Comparison of ENCODE assay signal across 25 cellular contexts in the genomic region with DNA sequence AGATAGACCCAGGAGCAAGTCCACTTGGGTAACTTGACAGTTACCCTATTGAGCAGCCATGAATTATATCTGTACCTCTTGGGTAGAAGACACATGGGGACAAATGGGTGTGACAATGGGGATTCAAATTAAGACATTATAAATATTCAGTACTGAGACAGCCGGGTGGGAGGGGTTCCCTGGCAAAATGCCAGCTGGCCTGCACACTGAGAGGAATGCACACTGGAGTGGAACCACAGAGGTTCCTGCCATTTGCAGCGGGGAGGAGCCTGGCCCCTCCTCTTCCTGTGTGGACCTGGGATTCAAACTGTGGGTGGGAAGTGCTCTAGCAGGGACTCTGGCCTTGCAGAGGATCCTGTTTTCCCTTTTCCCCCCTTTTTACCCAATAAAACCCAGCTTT.
A peak's percentile ranks its signal among the peaks of the same experiment; 100 is the strongest.
DNase-seq lines count a peak whose midpoint lies in the region; TF ChIP-seq lines count a peak whose summit lies in the region.
"Had no signal": no experiment of that assay in that cellular context is flagged by ENCODE, and none has a peak within 500 bp of the region (broad histone marks: within the 10 kb centered on the region; RNA-seq: fewer than 3 reads in every experiment).

No MANE protein-coding gene starts in this region.

- H3K27ac ChIP-seq in osteoblast (ENCODE audit: low read depth, low read length): no peak overlapping the region
- no peak overlapping the region for H3K27ac ChIP-seq in esophagus squamous epithelium
- H3K27ac ChIP-seq in coronary artery: no peak overlapping the region
- H3K27ac ChIP-seq: 22Rv1, HL-60, thoracic aorta had no signal

- H3K4me2 ChIP-seq in osteoblast (ENCODE audit: insufficient read depth, low read length): no peak overlapping the region
- H3K4me2 ChIP-seq: GM23338 had no signal

- 45 to 55% methylated on average over 2 of the region's 2 CpGs for WGBS in esophagus squamous epithelium, 2 donors

- TF ChIP-seq CTCF in BE2C (IDR thresholded peaks at IDR 0.05; ENCODE audit: low read depth, low read length) (no peak), osteoblast (IDR thresholded peaks at IDR 0.05; ENCODE audit: extremely low read depth, low read depth, low read length) (no peak), esophagus squamous epithelium (IDR thresholded peaks at IDR 0.05) (no peak), coronary artery (IDR thresholded peaks at IDR 0.05) (no peak)

- no peaks in the 10 kb centered on the region for H4K20me1 ChIP-seq in osteoblast (ENCODE audit: insufficient read depth, low read length)

- no peak overlapping the region for H3K4me3 ChIP-seq in BE2C (ENCODE audit: low read depth, low read length)
- no peak overlapping the region for H3K4me3 ChIP-seq in osteoblast (ENCODE audit: insufficient read depth, low read length)
- H3K4me3 ChIP-seq in esophagus squamous epithelium: no peak overlapping the region
- no peak overlapping the region for H3K4me3 ChIP-seq in coronary artery
- H3K4me3 ChIP-seq: GM23338, thoracic aorta had no signal

- H3K4me1 ChIP-seq in BE2C: peaks cover 7% of the 10 kb centered on the region; the same call in 1 of the 2 replicates
- no peaks in the 10 kb centered on the region for H3K4me1 ChIP-seq in osteoblast (ENCODE audit: insufficient read depth, low read length)
- no peaks in the 10 kb centered on the region for H3K4me1 ChIP-seq in esophagus squamous epithelium

- DNase-seq in DMS 273 (lab: John Stamatoyannopoulos, UW; ENCODE audit: unreplicated experiment): peak; percentile 55
- no peak for DNase-seq in DMS 273 treated with DMSO at 0.1 percent for 48 hours (lab: John Stamatoyannopoulos, UW)
- peak; percentile 74 for DNase-seq in BE2C
- peak; percentile 11 for DNase-seq in LHCN-M2 (ENCODE audit: low read depth)
- peak; percentile 13 for DNase-seq in astrocyte of the hippocampus (ENCODE audit: low read depth, low spot score)
- DNase-seq in osteoblast (ENCODE audit: insufficient read length, low spot score, missing footprints): no peak
- no peak for DNase-seq in esophagus squamous epithelium (lab: John Stamatoyannopoulos, UW)
- DNase-seq in coronary artery (ENCODE audit: low spot score): no peak
- DNase-seq: activated CD4-positive, alpha-beta T cell treated with anti-CD3 and anti-CD28 coated beads for 36 hours; activated CD8-positive, alpha-beta memory T cell treated with anti-CD3 and anti-CD28 coated beads for 24 hours; activated naive CD4-positive, alpha-beta T cell treated with anti-CD3 and anti-CD28 coated beads for 36 hours; activated T-cell treated with anti-CD3 and anti-CD28 coated beads, Interleukin-2, amount 50 U/mL, for 48 hours; AML-193; COR-L47; mesenchymal stem cell; NCI-H1930; NCI-H510A; nucleus accumbens; SIG-M5; stimulated activated CD4-positive, alpha-beta T cell treated with anti-CD3 and anti-CD28 coated beads, Interleukin-4, amount 100 ng/mL, for 1 hour; stimulated activated naive CD4-positive, alpha-beta T cell treated with Interleukin-2 at 50 U/mL for 16 hours had no signal

- TF ChIP-seq POLR2A in esophagus squamous epithelium (IDR thresholded peaks at IDR 0.05): no peak

- H2AFZ ChIP-seq in osteoblast (ENCODE audit: low read length): no peak overlapping the region
- H2AFZ ChIP-seq: GM23338 had no signal

- H3K79me2 ChIP-seq in osteoblast (ENCODE audit: insufficient read depth, low read length): no peaks in the 10 kb centered on the region

- H3K36me3 ChIP-seq in BE2C (no peaks in the 10 kb centered on the region), osteoblast (ENCODE audit: insufficient read depth, low read length) (no peaks in the 10 kb centered on the region), esophagus squamous epithelium (no peaks in the 10 kb centered on the region)
- H3K36me3 ChIP-seq: thoracic aorta had no signal

- H3K27me3 ChIP-seq in BE2C (no peaks in the 10 kb centered on the region), osteoblast (ENCODE audit: insufficient read depth, low read length) (peaks cover 7% of the 10 kb centered on the region), esophagus squamous epithelium (no peaks in the 10 kb centered on the region)

- H3K9me3 ChIP-seq in BE2C (no peaks in the 10 kb centered on the region), osteoblast (ENCODE audit: low read depth, low read length) (no peaks in the 10 kb centered on the region), esophagus squamous epithelium (no peaks in the 10 kb centered on the region)
- H3K9me3 ChIP-seq: thoracic aorta had no signal

- intact Hi-C loops in esophagus squamous epithelium (cut with DNase I): no loop called here

Comparison
In these comparisons a context has a peak if more than half of its experiments do, and no peak if none do; other contexts are left out.
1. DNase-seq: peak in DMS 273 (single experiment), BE2C (single experiment), LHCN-M2 (single experiment) and astrocyte of the hippocampus (single experiment); none in DMS 273 treated with DMSO at 0.1 percent for 48 hours (single experiment), osteoblast (single experiment), esophagus squamous epithelium (single experiment) and coronary artery (single experiment).